Comparison of ENCODE assay signal across 22 cellular contexts in genomic region chr14:67831122-67831521, GRCh38.
"Had no signal": no experiment of that assay in that cellular context is flagged by ENCODE, and none has a peak within 500 bp of the region (broad histone marks: within the 10 kb centered on the region; RNA-seq: fewer than 3 reads in every experiment).

No MANE protein-coding gene starts in this region.

- FAIRE-seq: HepG2, RCC 7860 had no signal

- H3K36me3 ChIP-seq: MG63 had no signal

- H3K27me3 ChIP-seq: MG63 had no signal

- ATAC-seq: HepG2, SK-N-SH treated with all-trans-retinoic acid at 6 μM for 48 hours had no signal

- DNase-seq: IMR-90, Karpas-422, KG1, MG63, NCI-H1092, NCI-H1105 treated with DMSO at 0.1 percent for 48 hours, NCI-H1417 treated with DMSO at 0.1 percent for 48 hours, NCI-H146, NCI-H1694 treated with DMSO at 0.1 percent for 48 hours, NCI-H2029 treated with DMSO at 0.1 percent for 48 hours, NCI-H2171, NCI-H226, NCI-H446, NCI-H510A, NCI-H524 treated with DMSO at 0.1 percent for 48 hours, NCI-H69, NCI-H774, RPMI8226, SHP77 had no signal

- H3K4me3 ChIP-seq: MG63 had no signal
